ENCODE assay signal across 8 cellular contexts in genomic region chr19:34359140-34359953, GRCh38. TPM values are rescaled to one million over a fixed set of nuclear protein-coding genes. Genes with fewer than 3 reads are reported as not detected.
DNase-seq lines count a peak whose midpoint lies in the region; ATAC-seq and TF ChIP-seq lines count a peak whose summit lies in the region.

No MANE protein-coding gene starts in this region.

- in situ Hi-C loops in GM23248 (cut with MboI) = no loop called here

- ATAC-seq in naive thymus-derived CD8-positive, alpha-beta T cell = peak; percentile 89 to 91

- peaks cover 6% of the 10 kb centered on the region for H3F3A ChIP-seq in GM23248 (ENCODE audit: insufficient read depth)

- no peaks in the 10 kb centered on the region for H3K79me2 ChIP-seq in GM23248 (ENCODE audit: insufficient read depth)
- no peaks in the 10 kb centered on the region for H3K79me2 ChIP-seq in Karpas-422 (ENCODE audit: low read length)

- WGBS in GM23248 (ENCODE audit: low coverage in 1 of 2, low lambda C conversion rate in 2 of 2, missing lambda C conversion rate in 2 of 2), 2 experiments = 3 to 6% methylated on average over 40 to 61 of the region's 61 CpGs

- no peaks in the 10 kb centered on the region for H3K9me3 Mint-ChIP-seq in activated T-helper 1 cell treated with anti-CD3 and anti-CD28 coated beads, Interleukin-12 subunit alpha, Interleukin-12 subunit beta, Interleukin-2, Interleukin-4 antibody, amounts not matched to agents 30 ng/mL and 10 ng/mL and 1 ng/mL, durations not matched to agents 14 hours and 24 hours and 36 hours
- no peaks in the 10 kb centered on the region for H3K9me3 Mint-ChIP-seq in naive thymus-derived CD8-positive, alpha-beta T cell

- peak; percentile 47 to 63 (median 53) for TF ChIP-seq CTCF in Peyer's patch (IDR thresholded peaks at IDR 0.05)
- TF ChIP-seq CTCF in fibroblast of mammary gland (conservative IDR thresholded peaks at IDR 0.05; ENCODE audit: control insufficient read depth, insufficient read depth, low read depth, low read length) = peak; percentile 44

- H3K9me2 ChIP-seq in GM23248 (ENCODE audit: insufficient read depth) (no peaks in the 10 kb centered on the region), Karpas-422 (replicated peaks; ENCODE audit: insufficient read depth, low read length) (no peaks in the 10 kb centered on the region)

- H3K4me2 ChIP-seq in GM23248 (ENCODE audit: unreplicated experiment) (peak overlapping the region; percentile 63), Karpas-422 (ENCODE audit: low read depth, low read length, poor library complexity, severe bottlenecking) (peak overlapping the region; percentile 93)

- H4K20me1 ChIP-seq in GM23248 (ENCODE audit: insufficient read depth) (no peaks in the 10 kb centered on the region), Karpas-422 (ENCODE audit: insufficient read depth, low read depth, low read length) (no peaks in the 10 kb centered on the region)

- H3K4me1 Mint-ChIP-seq in activated T-helper 1 cell treated with anti-CD3 and anti-CD28 coated beads, Interleukin-12 subunit alpha, Interleukin-12 subunit beta, Interleukin-2, Interleukin-4 antibody, amounts not matched to agents 30 ng/mL and 10 ng/mL and 1 ng/mL, durations not matched to agents 14 hours and 24 hours and 36 hours (ENCODE audit: low read depth) = peaks cover 45% of the 10 kb centered on the region
- peaks cover 14 to 30% (median 27%) of the 10 kb centered on the region in 4 donors for H3K4me1 Mint-ChIP-seq in naive thymus-derived CD8-positive, alpha-beta T cell

- H3K4me1 ChIP-seq in GM23248 (ENCODE audit: insufficient read depth) (0 out of 2 replicates have a peak, but pooled peaks cover 6% of the 10 kb centered on the region), Karpas-422 (ENCODE audit: low read length) (peaks cover 37% of the 10 kb centered on the region), Peyer's patch (peaks cover 0 to 9% (median 3%) of the 10 kb centered on the region in 4 donors)

- H3K27ac ChIP-seq in GM23248 (peak overlapping the region; percentile 65), Karpas-422 (ENCODE audit: low read length) (peak overlapping the region; percentile 66), Peyer's patch (peak overlapping the region; percentile 54 to 89 (median 81))

- H3K27me3 ChIP-seq in GM23248 (replicated peaks; ENCODE audit: insufficient read depth) (no peaks in the 10 kb centered on the region), Karpas-422 (ENCODE audit: low read length) (no peaks in the 10 kb centered on the region), Peyer's patch (no peaks in the 10 kb centered on the region)

- H2AFZ ChIP-seq in GM23248 (peak overlapping the region; percentile 89), Karpas-422 (ENCODE audit: low read length) (peak overlapping the region; percentile 74)

- peak in 1 of 2 donors; percentile 47 for TF ChIP-seq POLR2A in Peyer's patch (IDR thresholded peaks at IDR 0.05)

- H3K4me3 Mint-ChIP-seq in activated T-helper 1 cell treated with anti-CD3 and anti-CD28 coated beads, Interleukin-12 subunit alpha, Interleukin-12 subunit beta, Interleukin-2, Interleukin-4 antibody, amounts not matched to agents 30 ng/mL and 10 ng/mL and 1 ng/mL, durations not matched to agents 14 hours and 24 hours and 36 hours = peak overlapping the region; percentile 84
- peak overlapping the region; percentile 82 to 96 (median 90) for H3K4me3 Mint-ChIP-seq in naive thymus-derived CD8-positive, alpha-beta T cell

- DNase-seq in EL (peak; percentile 97), GM23248 (peak; percentile 96), Karpas-422 (peak; percentile 99), Peyer's patch (peak; percentile 96 to 99 (median 98)), fibroblast of mammary gland (ENCODE audit: low read depth) (peak; percentile 95)
- DNase-seq in activated T-helper 1 cell treated with anti-CD3 and anti-CD28 coated beads, Interleukin-12 subunit alpha, Interleukin-12 subunit beta, Interleukin-2, Interleukin-4 antibody, amounts not matched to agents 30 ng/mL and 10 ng/mL and 1 ng/mL, durations not matched to agents 14 hours and 24 hours and 36 hours (ENCODE audit: low spot score) = peak; percentile 96
- peak; percentile 79 to 97 (median 90) for DNase-seq in naive thymus-derived CD8-positive, alpha-beta T cell
- peak; percentile 82 to 90 (median 86) for DNase-seq in stimulated activated naive CD4-positive, alpha-beta T cell (lab: John Stamatoyannopoulos, UW)

- H3K36me3 ChIP-seq in GM23248 (ENCODE audit: low read depth) = peaks cover 7% of the 10 kb centered on the region; the same call in 1 of the 2 replicates
- peaks cover 6% of the 10 kb centered on the region; the same call in 1 of the 2 replicates for H3K36me3 ChIP-seq in Karpas-422 (ENCODE audit: insufficient read depth, low read length)
- peaks cover 0 to 6% (median 0%) of the 10 kb centered on the region in 3 donors for H3K36me3 ChIP-seq in Peyer's patch

- H3K9ac ChIP-seq in GM23248 (peak overlapping the region; percentile 73), Karpas-422 (ENCODE audit: low read length) (peak overlapping the region; percentile 69)

- no peaks in the 10 kb centered on the region for H3K9me3 ChIP-seq in GM23248 (ENCODE audit: low read depth)
- H3K9me3 ChIP-seq in Karpas-422 (ENCODE audit: low read length) = no peaks in the 10 kb centered on the region
- H3K9me3 ChIP-seq in Peyer's patch = no peaks in the 10 kb centered on the region

- H3K27ac Mint-ChIP-seq in activated T-helper 1 cell treated with anti-CD3 and anti-CD28 coated beads, Interleukin-12 subunit alpha, Interleukin-12 subunit beta, Interleukin-2, Interleukin-4 antibody, amounts not matched to agents 30 ng/mL and 10 ng/mL and 1 ng/mL, durations not matched to agents 14 hours and 24 hours and 36 hours = peak overlapping the region; percentile 97
- H3K27ac Mint-ChIP-seq in naive thymus-derived CD8-positive, alpha-beta T cell = peak overlapping the region; percentile 89 to 97 (median 95)

- H3K4me3 ChIP-seq in GM23248 (peak overlapping the region; percentile 54), Karpas-422 (ENCODE audit: low read length) (peak overlapping the region; percentile 74), Peyer's patch (peak overlapping the region; percentile 30 to 52 (median 50)), fibroblast of mammary gland (ENCODE audit: control insufficient read depth, low read depth, low read length) (peak overlapping the region; percentile 53)

- intact Hi-C loops in activated T-helper 1 cell treated with anti-CD3 and anti-CD28 coated beads, Interleukin-12 subunit alpha, Interleukin-12 subunit beta, Interleukin-2, Interleukin-4 antibody, amounts not matched to agents 30 ng/mL and 10 ng/mL and 1 ng/mL, durations not matched to agents 14 hours and 24 hours and 36 hours (cut with micrococcal nuclease) = loop anchor here (1.0 to 2.0 kb wide), 4 partner anchors 9 to 187 kb away; partner anchors contain the start of genes GARRE1 and LSM14A

- H3K36me3 Mint-ChIP-seq in activated T-helper 1 cell treated with anti-CD3 and anti-CD28 coated beads, Interleukin-12 subunit alpha, Interleukin-12 subunit beta, Interleukin-2, Interleukin-4 antibody, amounts not matched to agents 30 ng/mL and 10 ng/mL and 1 ng/mL, durations not matched to agents 14 hours and 24 hours and 36 hours (ENCODE audit: low read depth) = peaks cover 13% of the 10 kb centered on the region
- H3K36me3 Mint-ChIP-seq in naive thymus-derived CD8-positive, alpha-beta T cell = peaks cover 0 to 7% (median 3%) of the 10 kb centered on the region in 3 donors

- H3K27me3 Mint-ChIP-seq in activated T-helper 1 cell treated with anti-CD3 and anti-CD28 coated beads, Interleukin-12 subunit alpha, Interleukin-12 subunit beta, Interleukin-2, Interleukin-4 antibody, amounts not matched to agents 30 ng/mL and 10 ng/mL and 1 ng/mL, durations not matched to agents 14 hours and 24 hours and 36 hours (ENCODE audit: insufficient read depth) = no peaks in the 10 kb centered on the region
- no peaks in the 10 kb centered on the region for H3K27me3 Mint-ChIP-seq in naive thymus-derived CD8-positive, alpha-beta T cell

- POLR2A ChIA-PET in naive thymus-derived CD8-positive, alpha-beta T cell (lab: Charles Lee) = interaction anchor here (0.5 to 1.6 kb wide), 10 partner anchors 8 to 644 kb away, joined by 3 to 10 read pairs (median 4); partner anchors contain the start of gene UBA2

RNA-seq across cellular contexts. Expression of gene GPI, which starts 5.6 kb away (rescaled TPM):
- total RNA-seq in GM23248 (2014; rRNA removed; shearing (Covaris generic)) = 196 and 226 TPM in 2 replicates
- polyA plus RNA-seq in GM23248 (2016; fragmentation: Nextera tagmentation; extraction: Ambion mirVana) = 299 and 315 TPM in 2 replicates
- total RNA-seq in Karpas-422 (2014; rRNA removed; shearing (Covaris generic); ENCODE audit: low replicate concordance) = 219 and 234 TPM in 2 replicates
- total RNA-seq in Peyer's patch = 100 to 1,000 TPM; 191 to 292 (median 234) TPM
- total RNA-seq in activated T-helper 1 cell treated with anti-CD3 and anti-CD28 coated beads, Interleukin-12 subunit alpha, Interleukin-12 subunit beta, Interleukin-2, Interleukin-4 antibody, amounts not matched to agents 30 ng/mL and 10 ng/mL and 1 ng/mL, durations not matched to agents 14 hours and 24 hours and 36 hours = 502 and 509 TPM in 2 replicates
- total RNA-seq in naive thymus-derived CD8-positive, alpha-beta T cell = 100 to 1,000 TPM; 107 to 114 TPM
- polyA plus RNA-seq in naive thymus-derived CD8-positive, alpha-beta T cell = 100 to 1,000 TPM; 126 to 179 (median 142) TPM

RNA-seq across cellular contexts. Expression of gene PDCD2L, which starts 44.9 kb away (rescaled TPM):
- 7.1 and 13.4 TPM in 2 replicates for total RNA-seq in GM23248 (2014; rRNA removed; shearing (Covaris generic))
- 5.4 and 7.4 TPM in 2 replicates for polyA plus RNA-seq in GM23248 (2016; fragmentation: Nextera tagmentation; extraction: Ambion mirVana)
- 38.1 and 38.7 TPM in 2 replicates for total RNA-seq in Karpas-422 (2014; rRNA removed; shearing (Covaris generic); ENCODE audit: low replicate concordance)
- total RNA-seq in Peyer's patch = 10 to 100 TPM in 2 of 4 donors, 1 to 10 TPM in 2; 8.6 to 14.0 (median 10.3) TPM
- total RNA-seq in activated T-helper 1 cell treated with anti-CD3 and anti-CD28 coated beads, Interleukin-12 subunit alpha, Interleukin-12 subunit beta, Interleukin-2, Interleukin-4 antibody, amounts not matched to agents 30 ng/mL and 10 ng/mL and 1 ng/mL, durations not matched to agents 14 hours and 24 hours and 36 hours = 51.3 and 52.3 TPM in 2 replicates
- 10 to 100 TPM; 17.6 to 18.6 TPM for total RNA-seq in naive thymus-derived CD8-positive, alpha-beta T cell
- polyA plus RNA-seq in naive thymus-derived CD8-positive, alpha-beta T cell = 10 to 100 TPM; 13.8 to 25.9 (median 17.2) TPM

Comparison
In these comparisons a context has a peak if more than half of its experiments do, and no peak if none do; other contexts are left out.
1. Peak in every context shown above with its lines: DNase-seq, ATAC-seq, H3K4me3 ChIP-seq and H3K27ac ChIP-seq.